20 cellular contexts compared by ENCODE assay signal in genomic region chr15:84834227-84834955, GRCh38. TPM values are rescaled to one million over a fixed set of nuclear protein-coding genes. Genes with fewer than 3 reads are reported as not detected.
"Had no signal": no experiment of that assay in that cellular context is flagged by ENCODE, and none has a peak within 500 bp of the region (broad histone marks: within the 10 kb centered on the region; RNA-seq: fewer than 3 reads in every experiment).

No MANE protein-coding gene starts in this region.

- H3K36me3 Mint-ChIP-seq: stimulated activated naive B cell treated with anti-CD40 and anti-IgM and Interleukin-4, amounts not matched to agents 10 μg/mL and 1 μg/mL and 100 μg/mL, for 72 hours had no signal

- H3K9me3 ChIP-seq: sigmoid colon, tibial artery had no signal

- H3K4me3 ChIP-seq: lung, sigmoid colon, tibial artery had no signal

- H3K27me3 Mint-ChIP-seq: stimulated activated naive B cell treated with anti-CD40 and anti-IgM and Interleukin-4, amounts not matched to agents 10 μg/mL and 1 μg/mL and 100 μg/mL, for 72 hours had no signal

- H3K9me3 Mint-ChIP-seq: activated T-cell treated with anti-CD3 and anti-CD28 coated beads, Interleukin-2, amount 50 U/mL, for 72 hours; mesothelial cell of epicardium; nephron; stimulated activated naive B cell treated with anti-CD40 and anti-IgM and Interleukin-4, amounts not matched to agents 10 μg/mL and 1 μg/mL and 100 μg/mL, for 72 hours; T-helper 1 cell treated with Interleukin-12 subunit alpha and Interleukin-12 subunit beta and Interleukin-4 antibody, amounts not matched to agents 30 μg/mL and 1 μg/mL, for 36 hours had no signal

- H3K4me3 Mint-ChIP-seq: activated T-cell treated with anti-CD3 and anti-CD28 coated beads, Interleukin-2, amount 50 U/mL, for 72 hours; mesothelial cell of epicardium; nephron; stimulated activated naive B cell treated with anti-CD40 and anti-IgM and Interleukin-4, amounts not matched to agents 10 μg/mL and 1 μg/mL and 100 μg/mL, for 72 hours; T-helper 1 cell treated with Interleukin-12 subunit alpha and Interleukin-12 subunit beta and Interleukin-4 antibody, amounts not matched to agents 30 μg/mL and 1 μg/mL, for 36 hours had no signal

- H3K27me3 ChIP-seq: sigmoid colon, tibial artery had no signal

- ATAC-seq: activated T-cell treated with anti-CD3 and anti-CD28 coated beads, Interleukin-2, amount 50 U/mL, for 72 hours; stimulated activated naive B cell treated with anti-CD40 and anti-IgM and Interleukin-4, amounts not matched to agents 10 μg/mL and 1 μg/mL and 100 μg/mL, for 72 hours had no signal

- H3K27ac ChIP-seq: VCaP had no signal

- H3K27ac Mint-ChIP-seq: activated T-cell treated with anti-CD3 and anti-CD28 coated beads, Interleukin-2, amount 50 U/mL, for 72 hours; mesothelial cell of epicardium; stimulated activated naive B cell treated with anti-CD40 and anti-IgM and Interleukin-4, amounts not matched to agents 10 μg/mL and 1 μg/mL and 100 μg/mL, for 72 hours; T-helper 1 cell treated with Interleukin-12 subunit alpha and Interleukin-12 subunit beta and Interleukin-4 antibody, amounts not matched to agents 30 μg/mL and 1 μg/mL, for 36 hours had no signal

- H3K4me1 Mint-ChIP-seq: stimulated activated naive B cell treated with anti-CD40 and anti-IgM and Interleukin-4, amounts not matched to agents 10 μg/mL and 1 μg/mL and 100 μg/mL, for 72 hours had no signal

- DNase-seq: activated CD4-positive, alpha-beta T cell treated with anti-CD3 and anti-CD28 coated beads, Interleukin-2, amount 50 U/mL, for 1 hour; activated CD4-positive, CD25-positive, alpha-beta regulatory T cell treated with anti-CD3 and anti-CD28 coated beads, Interleukin-2, amount 50 U/mL, for 72 hours; activated effector memory CD4-positive, alpha-beta T cell treated with anti-CD3 and anti-CD28 coated beads, Interleukin-2, amount 50 U/mL, for 16 hours; activated naive CD4-positive, alpha-beta T cell treated with anti-CD3 and anti-CD28 coated beads, Interleukin-2, amount 50 U/mL, for 16 hours; activated T-cell treated with anti-CD3 and anti-CD28 coated beads, Interleukin-2, amount 50 U/mL, for 72 hours; aorta; cerebellar nuclear complex; cortex of kidney; occipital lobe; sigmoid colon; stimulated activated naive B cell treated with anti-CD40 and anti-IgM and Interleukin-4, amounts not matched to agents 10 μg/mL and 1 μg/mL and 100 μg/mL, for 72 hours; tibial artery had no signal

RNA-seq across cellular contexts. Expression of gene SLC28A1, which starts 50.1 kb away (rescaled TPM):
- total RNA-seq: activated T-cell treated with anti-CD3 and anti-CD28 coated beads, Interleukin-2, amount 50 U/mL, for 72 hours; esophagus mucosa; occipital lobe; pulmonary artery endothelial cell; sigmoid colon; subcutaneous adipose tissue had no signal
- polyA plus RNA-seq: lung, sigmoid colon had no signal
